Comparison of ENCODE assay signal across 2 cellular contexts in the genomic region with DNA sequence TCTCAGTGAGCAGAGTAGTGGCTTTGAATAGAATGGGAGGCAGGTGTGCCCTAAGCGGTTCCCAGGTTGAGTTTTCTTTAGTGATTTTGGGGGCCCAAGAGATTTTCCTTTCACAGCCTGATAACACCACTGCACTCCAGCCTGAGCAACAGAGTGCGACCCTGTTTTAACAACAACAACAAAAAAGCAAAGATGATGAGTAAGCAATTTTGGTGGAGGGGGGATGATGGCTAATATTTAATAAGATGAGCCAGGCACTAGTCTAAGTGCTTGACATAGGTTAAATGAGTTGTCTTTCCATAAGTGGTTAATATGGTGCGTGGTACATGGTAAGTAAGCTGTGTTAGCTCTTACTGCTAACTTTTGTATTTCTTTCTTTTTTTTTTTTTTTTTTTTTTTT.
TF ChIP-seq lines count a peak whose summit lies in the region.

No MANE protein-coding gene starts in this region.

TF ChIP-seq in GM23338, 12 proteins besides CTCF, POLR2A, EP300 and RAD21:
- TF ChIP-seq, protein P1, sequence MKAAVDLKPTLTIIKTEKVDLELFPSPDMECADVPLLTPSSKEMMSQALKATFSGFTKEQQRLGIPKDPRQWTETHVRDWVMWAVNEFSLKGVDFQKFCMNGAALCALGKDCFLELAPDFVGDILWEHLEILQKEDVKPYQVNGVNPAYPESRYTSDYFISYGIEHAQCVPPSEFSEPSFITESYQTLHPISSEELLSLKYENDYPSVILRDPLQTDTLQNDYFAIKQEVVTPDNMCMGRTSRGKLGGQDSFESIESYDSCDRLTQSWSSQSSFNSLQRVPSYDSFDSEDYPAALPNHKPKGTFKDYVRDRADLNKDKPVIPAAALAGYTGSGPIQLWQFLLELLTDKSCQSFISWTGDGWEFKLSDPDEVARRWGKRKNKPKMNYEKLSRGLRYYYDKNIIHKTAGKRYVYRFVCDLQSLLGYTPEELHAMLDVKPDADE (IDR thresholded peaks at IDR 0.05) = no peak
- TF ChIP-seq, protein P2, sequence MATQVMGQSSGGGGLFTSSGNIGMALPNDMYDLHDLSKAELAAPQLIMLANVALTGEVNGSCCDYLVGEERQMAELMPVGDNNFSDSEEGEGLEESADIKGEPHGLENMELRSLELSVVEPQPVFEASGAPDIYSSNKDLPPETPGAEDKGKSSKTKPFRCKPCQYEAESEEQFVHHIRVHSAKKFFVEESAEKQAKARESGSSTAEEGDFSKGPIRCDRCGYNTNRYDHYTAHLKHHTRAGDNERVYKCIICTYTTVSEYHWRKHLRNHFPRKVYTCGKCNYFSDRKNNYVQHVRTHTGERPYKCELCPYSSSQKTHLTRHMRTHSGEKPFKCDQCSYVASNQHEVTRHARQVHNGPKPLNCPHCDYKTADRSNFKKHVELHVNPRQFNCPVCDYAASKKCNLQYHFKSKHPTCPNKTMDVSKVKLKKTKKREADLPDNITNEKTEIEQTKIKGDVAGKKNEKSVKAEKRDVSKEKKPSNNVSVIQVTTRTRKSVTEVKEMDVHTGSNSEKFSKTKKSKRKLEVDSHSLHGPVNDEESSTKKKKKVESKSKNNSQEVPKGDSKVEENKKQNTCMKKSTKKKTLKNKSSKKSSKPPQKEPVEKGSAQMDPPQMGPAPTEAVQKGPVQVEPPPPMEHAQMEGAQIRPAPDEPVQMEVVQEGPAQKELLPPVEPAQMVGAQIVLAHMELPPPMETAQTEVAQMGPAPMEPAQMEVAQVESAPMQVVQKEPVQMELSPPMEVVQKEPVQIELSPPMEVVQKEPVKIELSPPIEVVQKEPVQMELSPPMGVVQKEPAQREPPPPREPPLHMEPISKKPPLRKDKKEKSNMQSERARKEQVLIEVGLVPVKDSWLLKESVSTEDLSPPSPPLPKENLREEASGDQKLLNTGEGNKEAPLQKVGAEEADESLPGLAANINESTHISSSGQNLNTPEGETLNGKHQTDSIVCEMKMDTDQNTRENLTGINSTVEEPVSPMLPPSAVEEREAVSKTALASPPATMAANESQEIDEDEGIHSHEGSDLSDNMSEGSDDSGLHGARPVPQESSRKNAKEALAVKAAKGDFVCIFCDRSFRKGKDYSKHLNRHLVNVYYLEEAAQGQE (IDR thresholded peaks at IDR 0.05; ENCODE audit: unreplicated experiment) = no peak
- TF ChIP-seq, protein P3, sequence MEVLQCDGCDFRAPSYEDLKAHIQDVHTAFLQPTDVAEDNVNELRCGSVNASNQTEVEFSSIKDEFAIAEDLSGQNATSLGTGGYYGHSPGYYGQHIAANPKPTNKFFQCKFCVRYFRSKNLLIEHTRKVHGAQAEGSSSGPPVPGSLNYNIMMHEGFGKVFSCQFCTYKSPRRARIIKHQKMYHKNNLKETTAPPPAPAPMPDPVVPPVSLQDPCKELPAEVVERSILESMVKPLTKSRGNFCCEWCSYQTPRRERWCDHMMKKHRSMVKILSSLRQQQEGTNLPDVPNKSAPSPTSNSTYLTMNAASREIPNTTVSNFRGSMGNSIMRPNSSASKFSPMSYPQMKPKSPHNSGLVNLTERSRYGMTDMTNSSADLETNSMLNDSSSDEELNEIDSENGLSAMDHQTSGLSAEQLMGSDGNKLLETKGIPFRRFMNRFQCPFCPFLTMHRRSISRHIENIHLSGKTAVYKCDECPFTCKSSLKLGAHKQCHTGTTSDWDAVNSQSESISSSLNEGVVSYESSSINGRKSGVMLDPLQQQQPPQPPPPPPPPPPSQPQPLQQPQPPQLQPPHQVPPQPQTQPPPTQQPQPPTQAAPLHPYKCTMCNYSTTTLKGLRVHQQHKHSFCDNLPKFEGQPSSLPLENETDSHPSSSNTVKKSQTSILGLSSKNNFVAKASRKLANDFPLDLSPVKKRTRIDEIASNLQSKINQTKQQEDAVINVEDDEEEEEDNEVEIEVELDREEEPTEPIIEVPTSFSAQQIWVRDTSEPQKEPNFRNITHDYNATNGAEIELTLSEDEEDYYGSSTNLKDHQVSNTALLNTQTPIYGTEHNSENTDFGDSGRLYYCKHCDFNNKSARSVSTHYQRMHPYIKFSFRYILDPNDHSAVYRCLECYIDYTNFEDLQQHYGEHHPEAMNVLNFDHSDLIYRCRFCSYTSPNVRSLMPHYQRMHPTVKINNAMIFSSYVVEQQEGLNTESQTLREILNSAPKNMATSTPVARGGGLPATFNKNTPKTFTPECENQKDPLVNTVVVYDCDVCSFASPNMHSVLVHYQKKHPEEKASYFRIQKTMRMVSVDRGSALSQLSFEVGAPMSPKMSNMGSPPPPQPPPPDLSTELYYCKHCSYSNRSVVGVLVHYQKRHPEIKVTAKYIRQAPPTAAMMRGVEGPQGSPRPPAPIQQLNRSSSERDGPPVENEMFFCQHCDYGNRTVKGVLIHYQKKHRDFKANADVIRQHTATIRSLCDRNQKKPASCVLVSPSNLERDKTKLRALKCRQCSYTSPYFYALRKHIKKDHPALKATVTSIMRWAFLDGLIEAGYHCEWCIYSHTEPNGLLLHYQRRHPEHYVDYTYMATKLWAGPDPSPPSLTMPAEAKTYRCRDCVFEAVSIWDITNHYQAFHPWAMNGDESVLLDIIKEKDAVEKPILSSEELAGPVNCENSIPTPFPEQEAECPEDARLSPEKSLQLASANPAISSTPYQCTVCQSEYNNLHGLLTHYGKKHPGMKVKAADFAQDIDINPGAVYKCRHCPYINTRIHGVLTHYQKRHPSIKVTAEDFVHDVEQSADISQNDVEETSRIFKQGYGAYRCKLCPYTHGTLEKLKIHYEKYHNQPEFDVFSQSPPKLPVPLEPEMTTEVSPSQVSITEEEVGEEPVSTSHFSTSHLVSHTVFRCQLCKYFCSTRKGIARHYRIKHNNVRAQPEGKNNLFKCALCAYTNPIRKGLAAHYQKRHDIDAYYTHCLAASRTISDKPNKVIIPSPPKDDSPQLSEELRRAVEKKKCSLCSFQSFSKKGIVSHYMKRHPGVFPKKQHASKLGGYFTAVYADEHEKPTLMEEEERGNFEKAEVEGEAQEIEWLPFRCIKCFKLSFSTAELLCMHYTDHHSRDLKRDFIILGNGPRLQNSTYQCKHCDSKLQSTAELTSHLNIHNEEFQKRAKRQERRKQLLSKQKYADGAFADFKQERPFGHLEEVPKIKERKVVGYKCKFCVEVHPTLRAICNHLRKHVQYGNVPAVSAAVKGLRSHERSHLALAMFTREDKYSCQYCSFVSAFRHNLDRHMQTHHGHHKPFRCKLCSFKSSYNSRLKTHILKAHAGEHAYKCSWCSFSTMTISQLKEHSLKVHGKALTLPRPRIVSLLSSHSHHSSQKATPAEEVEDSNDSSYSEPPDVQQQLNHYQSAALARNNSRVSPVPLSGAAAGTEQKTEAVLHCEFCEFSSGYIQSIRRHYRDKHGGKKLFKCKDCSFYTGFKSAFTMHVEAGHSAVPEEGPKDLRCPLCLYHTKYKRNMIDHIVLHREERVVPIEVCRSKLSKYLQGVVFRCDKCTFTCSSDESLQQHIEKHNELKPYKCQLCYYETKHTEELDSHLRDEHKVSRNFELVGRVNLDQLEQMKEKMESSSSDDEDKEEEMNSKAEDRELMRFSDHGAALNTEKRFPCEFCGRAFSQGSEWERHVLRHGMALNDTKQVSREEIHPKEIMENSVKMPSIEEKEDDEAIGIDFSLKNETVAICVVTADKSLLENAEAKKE (CRISPR knock-in tag; IDR thresholded peaks at IDR 0.05) = no peak
- no peak for TF ChIP-seq STAT1 (IDR thresholded peaks at IDR 0.05; ENCODE audit: unreplicated experiment)
- no peak for TF ChIP-seq ZNF331 (CRISPR knock-in tag; IDR thresholded peaks at IDR 0.05; ENCODE audit: low read depth)

TF ChIP-seq in K562, 482 proteins besides CTCF, POLR2A, EP300 and RAD21 (continues in another document):
- no peak for TF ChIP-seq MTA3 (IDR thresholded peaks at IDR 0.05; ENCODE audit: borderline replicate concordance)
- TF ChIP-seq PHB (CRISPR knock-in tag; IDR thresholded peaks at IDR 0.05) = no peak
- TF ChIP-seq TBL1XR1 (IDR thresholded peaks at IDR 0.05; ENCODE audit: low read length in 2 of 2) = no peak
- no peak for TF ChIP-seq CBX2 (IDR thresholded peaks at IDR 0.05; ENCODE audit: insufficient read depth, low read length, poor library complexity, severe bottlenecking)
- TF ChIP-seq NFE2 (IDR thresholded peaks at IDR 0.05; ENCODE audit: low read depth) = peak; percentile 35
- TF ChIP-seq CREBBP (IDR thresholded peaks at IDR 0.05; ENCODE audit: low read depth, low read length) = no peak
- TF ChIP-seq ZNF79 (CRISPR knock-in tag; IDR thresholded peaks at IDR 0.05; ENCODE audit: low read depth) = no peak
- TF ChIP-seq, protein P4, sequence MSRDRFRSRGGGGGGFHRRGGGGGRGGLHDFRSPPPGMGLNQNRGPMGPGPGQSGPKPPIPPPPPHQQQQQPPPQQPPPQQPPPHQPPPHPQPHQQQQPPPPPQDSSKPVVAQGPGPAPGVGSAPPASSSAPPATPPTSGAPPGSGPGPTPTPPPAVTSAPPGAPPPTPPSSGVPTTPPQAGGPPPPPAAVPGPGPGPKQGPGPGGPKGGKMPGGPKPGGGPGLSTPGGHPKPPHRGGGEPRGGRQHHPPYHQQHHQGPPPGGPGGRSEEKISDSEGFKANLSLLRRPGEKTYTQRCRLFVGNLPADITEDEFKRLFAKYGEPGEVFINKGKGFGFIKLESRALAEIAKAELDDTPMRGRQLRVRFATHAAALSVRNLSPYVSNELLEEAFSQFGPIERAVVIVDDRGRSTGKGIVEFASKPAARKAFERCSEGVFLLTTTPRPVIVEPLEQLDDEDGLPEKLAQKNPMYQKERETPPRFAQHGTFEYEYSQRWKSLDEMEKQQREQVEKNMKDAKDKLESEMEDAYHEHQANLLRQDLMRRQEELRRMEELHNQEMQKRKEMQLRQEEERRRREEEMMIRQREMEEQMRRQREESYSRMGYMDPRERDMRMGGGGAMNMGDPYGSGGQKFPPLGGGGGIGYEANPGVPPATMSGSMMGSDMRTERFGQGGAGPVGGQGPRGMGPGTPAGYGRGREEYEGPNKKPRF (IDR thresholded peaks at IDR 0.05; ENCODE audit: low read depth, low read length) = no peak
- no peak for TF ChIP-seq ZNF263 (CRISPR knock-in tag; IDR thresholded peaks at IDR 0.05; ENCODE audit: borderline replicate concordance)
- peak; percentile 92 for TF ChIP-seq MAFG (tag; conservative IDR thresholded peaks at IDR 0.05)
- TF ChIP-seq, protein P5, sequence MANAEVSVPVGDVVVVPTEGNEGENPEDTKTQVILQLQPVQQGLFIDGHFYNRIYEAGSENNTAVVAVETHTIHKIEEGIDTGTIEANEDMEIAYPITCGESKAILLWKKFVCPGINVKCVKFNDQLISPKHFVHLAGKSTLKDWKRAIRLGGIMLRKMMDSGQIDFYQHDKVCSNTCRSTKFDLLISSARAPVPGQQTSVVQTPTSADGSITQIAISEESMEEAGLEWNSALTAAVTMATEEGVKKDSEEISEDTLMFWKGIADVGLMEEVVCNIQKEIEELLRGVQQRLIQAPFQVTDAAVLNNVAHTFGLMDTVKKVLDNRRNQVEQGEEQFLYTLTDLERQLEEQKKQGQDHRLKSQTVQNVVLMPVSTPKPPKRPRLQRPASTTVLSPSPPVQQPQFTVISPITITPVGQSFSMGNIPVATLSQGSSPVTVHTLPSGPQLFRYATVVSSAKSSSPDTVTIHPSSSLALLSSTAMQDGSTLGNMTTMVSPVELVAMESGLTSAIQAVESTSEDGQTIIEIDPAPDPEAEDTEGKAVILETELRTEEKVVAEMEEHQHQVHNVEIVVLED (CRISPR knock-in tag; IDR thresholded peaks at IDR 0.05) = no peak
- TF ChIP-seq, protein P6, sequence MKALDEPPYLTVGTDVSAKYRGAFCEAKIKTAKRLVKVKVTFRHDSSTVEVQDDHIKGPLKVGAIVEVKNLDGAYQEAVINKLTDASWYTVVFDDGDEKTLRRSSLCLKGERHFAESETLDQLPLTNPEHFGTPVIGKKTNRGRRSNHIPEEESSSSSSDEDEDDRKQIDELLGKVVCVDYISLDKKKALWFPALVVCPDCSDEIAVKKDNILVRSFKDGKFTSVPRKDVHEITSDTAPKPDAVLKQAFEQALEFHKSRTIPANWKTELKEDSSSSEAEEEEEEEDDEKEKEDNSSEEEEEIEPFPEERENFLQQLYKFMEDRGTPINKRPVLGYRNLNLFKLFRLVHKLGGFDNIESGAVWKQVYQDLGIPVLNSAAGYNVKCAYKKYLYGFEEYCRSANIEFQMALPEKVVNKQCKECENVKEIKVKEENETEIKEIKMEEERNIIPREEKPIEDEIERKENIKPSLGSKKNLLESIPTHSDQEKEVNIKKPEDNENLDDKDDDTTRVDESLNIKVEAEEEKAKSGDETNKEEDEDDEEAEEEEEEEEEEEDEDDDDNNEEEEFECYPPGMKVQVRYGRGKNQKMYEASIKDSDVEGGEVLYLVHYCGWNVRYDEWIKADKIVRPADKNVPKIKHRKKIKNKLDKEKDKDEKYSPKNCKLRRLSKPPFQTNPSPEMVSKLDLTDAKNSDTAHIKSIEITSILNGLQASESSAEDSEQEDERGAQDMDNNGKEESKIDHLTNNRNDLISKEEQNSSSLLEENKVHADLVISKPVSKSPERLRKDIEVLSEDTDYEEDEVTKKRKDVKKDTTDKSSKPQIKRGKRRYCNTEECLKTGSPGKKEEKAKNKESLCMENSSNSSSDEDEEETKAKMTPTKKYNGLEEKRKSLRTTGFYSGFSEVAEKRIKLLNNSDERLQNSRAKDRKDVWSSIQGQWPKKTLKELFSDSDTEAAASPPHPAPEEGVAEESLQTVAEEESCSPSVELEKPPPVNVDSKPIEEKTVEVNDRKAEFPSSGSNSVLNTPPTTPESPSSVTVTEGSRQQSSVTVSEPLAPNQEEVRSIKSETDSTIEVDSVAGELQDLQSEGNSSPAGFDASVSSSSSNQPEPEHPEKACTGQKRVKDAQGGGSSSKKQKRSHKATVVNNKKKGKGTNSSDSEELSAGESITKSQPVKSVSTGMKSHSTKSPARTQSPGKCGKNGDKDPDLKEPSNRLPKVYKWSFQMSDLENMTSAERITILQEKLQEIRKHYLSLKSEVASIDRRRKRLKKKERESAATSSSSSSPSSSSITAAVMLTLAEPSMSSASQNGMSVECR (CRISPR knock-in tag; IDR thresholded peaks at IDR 0.05) = no peak
- TF ChIP-seq MAFF (IDR thresholded peaks at IDR 0.05; ENCODE audit: low read length) = peak; percentile 95
- TF ChIP-seq SMAD3 (CRISPR knock-in tag; conservative IDR thresholded peaks at IDR 0.05) = no peak
- no peak for TF ChIP-seq ZNF41 (CRISPR knock-in tag; conservative IDR thresholded peaks at IDR 0.05)
- TF ChIP-seq DNMT1 (IDR thresholded peaks at IDR 0.05) = no peak
- no peak for TF ChIP-seq BDP1 (IDR thresholded peaks at IDR 0.05; ENCODE audit: insufficient read depth, insufficient read length)
- TF ChIP-seq HDAC6 (IDR thresholded peaks at IDR 0.05; ENCODE audit: low read depth, low read length) = no peak
- TF ChIP-seq C11orf30 (IDR thresholded peaks at IDR 0.05; ENCODE audit: low read depth) = peak; percentile 93
- TF ChIP-seq PTBP1 (IDR thresholded peaks at IDR 0.05; ENCODE audit: low read depth, low read length) = no peak
- TF ChIP-seq ZNF408 (CRISPR knock-in tag; IDR thresholded peaks at IDR 0.05; ENCODE audit: low read depth) = no peak
- no peak for TF ChIP-seq SMARCB1 (IDR thresholded peaks at IDR 0.05; ENCODE audit: insufficient read length, low read depth)
- no peak for TF ChIP-seq ZNF780A (CRISPR knock-in tag; IDR thresholded peaks at IDR 0.05)
- TF ChIP-seq ZNF354B (CRISPR knock-in tag; IDR thresholded peaks at IDR 0.05) = no peak
- TF ChIP-seq DACH1 (IDR thresholded peaks at IDR 0.05; ENCODE audit: partially characterized antibody) = no peak
- TF ChIP-seq, protein P7, sequence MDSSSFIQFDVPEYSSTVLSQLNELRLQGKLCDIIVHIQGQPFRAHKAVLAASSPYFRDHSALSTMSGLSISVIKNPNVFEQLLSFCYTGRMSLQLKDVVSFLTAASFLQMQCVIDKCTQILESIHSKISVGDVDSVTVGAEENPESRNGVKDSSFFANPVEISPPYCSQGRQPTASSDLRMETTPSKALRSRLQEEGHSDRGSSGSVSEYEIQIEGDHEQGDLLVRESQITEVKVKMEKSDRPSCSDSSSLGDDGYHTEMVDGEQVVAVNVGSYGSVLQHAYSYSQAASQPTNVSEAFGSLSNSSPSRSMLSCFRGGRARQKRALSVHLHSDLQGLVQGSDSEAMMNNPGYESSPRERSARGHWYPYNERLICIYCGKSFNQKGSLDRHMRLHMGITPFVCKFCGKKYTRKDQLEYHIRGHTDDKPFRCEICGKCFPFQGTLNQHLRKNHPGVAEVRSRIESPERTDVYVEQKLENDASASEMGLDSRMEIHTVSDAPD (CRISPR knock-in tag; IDR thresholded peaks at IDR 0.05) = no peak
- TF ChIP-seq CCAR2 (IDR thresholded peaks at IDR 0.05; ENCODE audit: low read depth, low read length) = no peak
- TF ChIP-seq GTF2A2 (tag; IDR thresholded peaks at IDR 0.05) = no peak
- peak; percentile 96 for TF ChIP-seq MAFK (IDR thresholded peaks at IDR 0.05; ENCODE audit: low read length)
